In genomic region chr11:123221611-123222010, GRCh38 we compare ENCODE assay signal across 20 cellular contexts. TPM values are rescaled to one million over a fixed set of nuclear protein-coding genes. Genes with fewer than 3 reads are reported as not detected.
DNase-seq lines count a peak whose midpoint lies in the region; ATAC-seq and TF ChIP-seq lines count a peak whose summit lies in the region.
"Had no signal": no experiment of that assay in that cellular context is flagged by ENCODE, and none has a peak within 500 bp of the region (broad histone marks: within the 10 kb centered on the region; RNA-seq: fewer than 3 reads in every experiment).

No MANE protein-coding gene starts in this region.

- TF ChIP-seq POLR2A in gastroesophageal sphincter (IDR thresholded peaks at IDR 0.05) (no peak), transverse colon (IDR thresholded peaks at IDR 0.05) (no peak)

- H3K9me3 ChIP-seq in gastroesophageal sphincter (peaks cover 0 to 9% (median 0%) of the 10 kb centered on the region in 3 donors), transverse colon (no peaks in the 10 kb centered on the region)

- ATAC-seq in gastroesophageal sphincter (peak; percentile 27), HG02588 (IDR thresholded peaks at IDR 0.05; ENCODE audit: unreplicated experiment) (no peak)

- in situ Hi-C loops in transverse colon (cut with MboI; ENCODE audit: low pct_ligation_motif_present in 1 of 4, low pct_unique_long_range_greater_than_20kb in 1 of 4, low sequenced_read_pairs in 3 of 4): no loop called here

- H3K9ac ChIP-seq in rectal smooth muscle tissue (ENCODE audit: low read length): no peak overlapping the region

- intact Hi-C loops in transverse colon (cut with DNase I; ENCODE audit: low total_unique reads): no loop called here

- H3K4me3 ChIP-seq in gastroesophageal sphincter (no peak overlapping the region), rectal smooth muscle tissue (ENCODE audit: low read length) (no peak overlapping the region), transverse colon (no peak overlapping the region)
- H3K4me3 ChIP-seq: MG63 had no signal

- H3K36me3 ChIP-seq in gastroesophageal sphincter (no peaks in the 10 kb centered on the region), rectal smooth muscle tissue (ENCODE audit: control insufficient read depth, insufficient read depth, low read length) (no peaks in the 10 kb centered on the region), transverse colon (no peaks in the 10 kb centered on the region)
- H3K36me3 ChIP-seq: MG63 had no signal

- no peaks in the 10 kb centered on the region for H3K27me3 ChIP-seq in gastroesophageal sphincter
- H3K27me3 ChIP-seq in rectal smooth muscle tissue (ENCODE audit: control insufficient read depth, insufficient read depth, low read length): no peaks in the 10 kb centered on the region
- H3K27me3 ChIP-seq in transverse colon: no peaks in the 10 kb centered on the region
- H3K27me3 ChIP-seq: MG63 had no signal

- DNase-seq in transverse colon: no peak
- DNase-seq in stimulated activated CD4-positive, alpha-beta T cell treated with anti-CD3 and anti-CD28 coated beads, Interleukin-1b, Interleukin-23, amount 100 ng/mL, for 48 hours: no peak
- DNase-seq in ecto neural progenitor cell (ENCODE audit: low spot score): no peak
- DNase-seq: C1 segment of cervical spinal cord; CD4-positive, alpha-beta memory T cell; COR-L47; DMS53; KBM-7; MG63; NCI-H1105 treated with DMSO at 0.1 percent for 48 hours; NCI-H146; NCI-H1930; NCI-H2107; NCI-H524 treated with DMSO at 0.1 percent for 48 hours; NCI-H774; SIG-M5 had no signal

- TF ChIP-seq CTCF in VCaP (conservative IDR thresholded peaks at IDR 0.05) (no peak), gastroesophageal sphincter (IDR thresholded peaks at IDR 0.05) (no peak), transverse colon (IDR thresholded peaks at IDR 0.05) (no peak)

- peaks cover 5 to 24% (median 5%) of the 10 kb centered on the region in 3 donors for H3K4me1 ChIP-seq in gastroesophageal sphincter
- H3K4me1 ChIP-seq in rectal smooth muscle tissue (ENCODE audit: control insufficient read depth, insufficient read depth, low read length): peaks cover 6% of the 10 kb centered on the region
- peaks cover 6 to 21% (median 12%) of the 10 kb centered on the region in 4 donors for H3K4me1 ChIP-seq in transverse colon

- TF ChIP-seq EP300 in gastroesophageal sphincter (IDR thresholded peaks at IDR 0.05) (no peak), transverse colon (IDR thresholded peaks at IDR 0.05; ENCODE audit: low read depth) (no peak)

- H3K27ac ChIP-seq in VCaP (peak overlapping the region; percentile 52), gastroesophageal sphincter (peak overlapping the region; percentile 25 to 59 (median 48)), rectal smooth muscle tissue (ENCODE audit: low read depth, low read length) (peak overlapping the region; percentile 18), transverse colon (peak overlapping the region; percentile 10 to 48 (median 34))

- 34 to 44% methylated on average over 3 of the region's 3 CpGs for WGBS in gastroesophageal sphincter (ENCODE audit: low coverage in 1 of 2), 2 donors
- WGBS in transverse colon (ENCODE audit: low coverage in 1 of 2), 2 donors: 76 to 79% methylated on average over 3 of the region's 3 CpGs

RNA-seq across cellular contexts. Expression of gene CLMP, which starts 26.6 kb away (rescaled TPM):
- total RNA-seq in gastroesophageal sphincter: 100 to 1,000 TPM in 3 of 4 donors, 10 to 100 TPM in 1; 89.1 to 274 (median 151) TPM
- 10 to 100 TPM; 23.6 to 49.4 (median 38.0) TPM for total RNA-seq in transverse colon
